ENCODE assay signal across 31 cellular contexts in genomic region chrX:123013141-123013540, GRCh38.
"Had no signal": no experiment of that assay in that cellular context is flagged by ENCODE, and none has a peak within 500 bp of the region (broad histone marks: within the 10 kb centered on the region; RNA-seq: fewer than 3 reads in every experiment).

No MANE protein-coding gene starts in this region.

- H3K27ac ChIP-seq: ascending aorta, body of pancreas, breast epithelium, SJCRH30, SK-N-MC had no signal

- H3K4me3 ChIP-seq: ascending aorta, body of pancreas, breast epithelium, SJCRH30, SK-N-MC had no signal

- H3K36me3 Mint-ChIP-seq: activated naive CD4-positive, alpha-beta T cell treated with anti-CD3 and anti-CD28 coated beads, Interleukin-2, amount 50 U/mL, for 24 hours; activated naive CD8-positive, alpha-beta T cell treated with anti-CD3 and anti-CD28 coated beads, Interleukin-2, amount 10 ng/mL, durations not matched to agents 7 days and 5 days had no signal

- H3K4me3 Mint-ChIP-seq: activated CD4-positive, alpha-beta T cell treated with anti-CD3 and anti-CD28 coated beads, Interleukin-2, amount 10 ng/mL, durations not matched to agents 24 days and 14 days; activated CD8-positive, alpha-beta T cell treated with anti-CD3 and anti-CD28 coated beads for 36 hours; activated naive CD4-positive, alpha-beta T cell treated with anti-CD3 and anti-CD28 coated beads, Interleukin-2, amount 50 U/mL, for 24 hours; activated naive CD8-positive, alpha-beta T cell treated with anti-CD3 and anti-CD28 coated beads, Interleukin-2, amount 10 ng/mL, durations not matched to agents 7 days and 5 days; T-helper 1 cell treated with Interleukin-12 subunit alpha and Interleukin-12 subunit beta and Interleukin-4 antibody, amounts not matched to agents 30 μg/mL and 1 μg/mL, for 36 hours; T-helper 2 cell treated with Interferon-gamma antibody and Interleukin-4, amounts not matched to agents 5 μg/mL and 100 μg/mL, for 36 hours had no signal

- H3K27me3 Mint-ChIP-seq: activated CD4-positive, alpha-beta T cell treated with anti-CD3 and anti-CD28 coated beads, Interleukin-2, amount 10 ng/mL, durations not matched to agents 24 days and 14 days; activated CD8-positive, alpha-beta T cell treated with anti-CD3 and anti-CD28 coated beads for 36 hours; activated naive CD4-positive, alpha-beta T cell treated with anti-CD3 and anti-CD28 coated beads, Interleukin-2, amount 50 U/mL, for 24 hours; activated naive CD8-positive, alpha-beta T cell treated with anti-CD3 and anti-CD28 coated beads, Interleukin-2, amount 10 ng/mL, durations not matched to agents 7 days and 5 days had no signal

- H3K4me1 Mint-ChIP-seq: activated CD4-positive, alpha-beta T cell treated with anti-CD3 and anti-CD28 coated beads, Interleukin-2, amount 10 ng/mL, durations not matched to agents 24 days and 14 days; activated naive CD4-positive, alpha-beta T cell treated with anti-CD3 and anti-CD28 coated beads, Interleukin-2, amount 50 U/mL, for 24 hours; activated naive CD8-positive, alpha-beta T cell treated with anti-CD3 and anti-CD28 coated beads, Interleukin-2, amount 10 ng/mL, durations not matched to agents 7 days and 5 days had no signal

- FAIRE-seq: TTC549 had no signal

- H3K27me3 ChIP-seq: ascending aorta, body of pancreas, breast epithelium, SJCRH30 had no signal

- ATAC-seq: activated CD8-positive, alpha-beta T cell treated with anti-CD3 and anti-CD28 coated beads for 36 hours; body of pancreas had no signal

- H3K4me1 ChIP-seq: ascending aorta, body of pancreas, breast epithelium, SJCRH30 had no signal

- H3K36me3 ChIP-seq: ascending aorta, breast epithelium, SJCRH30 had no signal

- H3K27ac Mint-ChIP-seq: activated CD4-positive, alpha-beta T cell treated with anti-CD3 and anti-CD28 coated beads, Interleukin-2, amount 10 ng/mL, durations not matched to agents 24 days and 14 days; activated CD8-positive, alpha-beta T cell treated with anti-CD3 and anti-CD28 coated beads for 36 hours; activated naive CD4-positive, alpha-beta T cell treated with anti-CD3 and anti-CD28 coated beads, Interleukin-2, amount 50 U/mL, for 24 hours; activated naive CD8-positive, alpha-beta T cell treated with anti-CD3 and anti-CD28 coated beads, Interleukin-2, amount 10 ng/mL, durations not matched to agents 7 days and 5 days; activated T-helper 2 cell treated with anti-CD3 and anti-CD28 coated beads, Interferon-gamma antibody, Interleukin-2, Interleukin-4, amounts not matched to agents 10 μg/mL and 5 μg/mL and 100 μg/mL, durations not matched to agents 14 hours and 24 hours and 36 hours; T-helper 1 cell treated with Interleukin-12 subunit alpha and Interleukin-12 subunit beta and Interleukin-4 antibody, amounts not matched to agents 30 μg/mL and 1 μg/mL, for 36 hours; T-helper 2 cell treated with Interferon-gamma antibody and Interleukin-4, amounts not matched to agents 5 μg/mL and 100 μg/mL, for 36 hours had no signal

- DNase-seq: activated CD4-positive, alpha-beta T cell treated with anti-CD3 and anti-CD28 coated beads, Interleukin-2, amount 10 ng/mL, durations not matched to agents 24 days and 14 days; activated CD4-positive, alpha-beta T cell treated with anti-CD3 and anti-CD28 coated beads, Interleukin-2, amount 50 U/mL, for 4 hours; activated CD8-positive, alpha-beta T cell treated with anti-CD3 and anti-CD28 coated beads for 36 hours; activated gamma-delta T cell; activated naive CD4-positive, alpha-beta T cell treated with Interleukin-2 at 50 U/mL for 16 hours; activated naive CD8-positive, alpha-beta T cell treated with anti-CD3 and anti-CD28 coated beads, Interleukin-2, amount 10 ng/mL, durations not matched to agents 7 days and 5 days; activated T-cell treated with anti-CD3 and anti-CD28 coated beads, Interleukin-2, amount 50 U/mL, for 1 hour; amygdala; body of pancreas; caudate nucleus; Karpas-422; MM.1S; MV-4-11; NCI-H1092; NCI-H1436 treated with DMSO at 0.1 percent for 48 hours; NCI-H1694 treated with DMSO at 0.1 percent for 48 hours; NCI-H2029; NCI-H510A; NCI-H526; NCI-H748 treated with DMSO at 0.1 percent for 48 hours; OCI-M1; SHP77; SJCRH30 had no signal

- H3K9me3 ChIP-seq: ascending aorta, body of pancreas, breast epithelium, SJCRH30 had no signal

- H3K9me3 Mint-ChIP-seq: activated CD4-positive, alpha-beta T cell treated with anti-CD3 and anti-CD28 coated beads, Interleukin-2, amount 10 ng/mL, durations not matched to agents 24 days and 14 days; activated naive CD4-positive, alpha-beta T cell treated with anti-CD3 and anti-CD28 coated beads, Interleukin-2, amount 50 U/mL, for 24 hours; activated naive CD8-positive, alpha-beta T cell treated with anti-CD3 and anti-CD28 coated beads, Interleukin-2, amount 10 ng/mL, durations not matched to agents 7 days and 5 days had no signal
